Comparison of ENCODE assay signal across 1 cellular context in genomic region chr10:1100691-1101368, GRCh38.
TF ChIP-seq lines count a peak whose summit lies in the region.

No MANE protein-coding gene starts in this region.

TF ChIP-seq in WTC11, 78 proteins besides CTCF, POLR2A, EP300 and RAD21 (continued from another document):
- no peak for TF ChIP-seq ZNF532 (CRISPR knock-in tag; IDR thresholded peaks at IDR 0.05; ENCODE audit: borderline replicate concordance)
- TF ChIP-seq, protein P1, sequence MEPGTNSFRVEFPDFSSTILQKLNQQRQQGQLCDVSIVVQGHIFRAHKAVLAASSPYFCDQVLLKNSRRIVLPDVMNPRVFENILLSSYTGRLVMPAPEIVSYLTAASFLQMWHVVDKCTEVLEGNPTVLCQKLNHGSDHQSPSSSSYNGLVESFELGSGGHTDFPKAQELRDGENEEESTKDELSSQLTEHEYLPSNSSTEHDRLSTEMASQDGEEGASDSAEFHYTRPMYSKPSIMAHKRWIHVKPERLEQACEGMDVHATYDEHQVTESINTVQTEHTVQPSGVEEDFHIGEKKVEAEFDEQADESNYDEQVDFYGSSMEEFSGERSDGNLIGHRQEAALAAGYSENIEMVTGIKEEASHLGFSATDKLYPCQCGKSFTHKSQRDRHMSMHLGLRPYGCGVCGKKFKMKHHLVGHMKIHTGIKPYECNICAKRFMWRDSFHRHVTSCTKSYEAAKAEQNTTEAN (CRISPR knock-in tag; IDR thresholded peaks at IDR 0.05) = no peak
- TF ChIP-seq, protein P2, sequence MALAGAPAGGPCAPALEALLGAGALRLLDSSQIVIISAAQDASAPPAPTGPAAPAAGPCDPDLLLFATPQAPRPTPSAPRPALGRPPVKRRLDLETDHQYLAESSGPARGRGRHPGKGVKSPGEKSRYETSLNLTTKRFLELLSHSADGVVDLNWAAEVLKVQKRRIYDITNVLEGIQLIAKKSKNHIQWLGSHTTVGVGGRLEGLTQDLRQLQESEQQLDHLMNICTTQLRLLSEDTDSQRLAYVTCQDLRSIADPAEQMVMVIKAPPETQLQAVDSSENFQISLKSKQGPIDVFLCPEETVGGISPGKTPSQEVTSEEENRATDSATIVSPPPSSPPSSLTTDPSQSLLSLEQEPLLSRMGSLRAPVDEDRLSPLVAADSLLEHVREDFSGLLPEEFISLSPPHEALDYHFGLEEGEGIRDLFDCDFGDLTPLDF (CRISPR knock-in tag; IDR thresholded peaks at IDR 0.05) = no peak
- TF ChIP-seq, protein P3, sequence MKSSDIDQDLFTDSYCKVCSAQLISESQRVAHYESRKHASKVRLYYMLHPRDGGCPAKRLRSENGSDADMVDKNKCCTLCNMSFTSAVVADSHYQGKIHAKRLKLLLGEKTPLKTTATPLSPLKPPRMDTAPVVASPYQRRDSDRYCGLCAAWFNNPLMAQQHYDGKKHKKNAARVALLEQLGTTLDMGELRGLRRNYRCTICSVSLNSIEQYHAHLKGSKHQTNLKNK (CRISPR knock-in tag; IDR thresholded peaks at IDR 0.05) = no peak
- TF ChIP-seq, protein P4, sequence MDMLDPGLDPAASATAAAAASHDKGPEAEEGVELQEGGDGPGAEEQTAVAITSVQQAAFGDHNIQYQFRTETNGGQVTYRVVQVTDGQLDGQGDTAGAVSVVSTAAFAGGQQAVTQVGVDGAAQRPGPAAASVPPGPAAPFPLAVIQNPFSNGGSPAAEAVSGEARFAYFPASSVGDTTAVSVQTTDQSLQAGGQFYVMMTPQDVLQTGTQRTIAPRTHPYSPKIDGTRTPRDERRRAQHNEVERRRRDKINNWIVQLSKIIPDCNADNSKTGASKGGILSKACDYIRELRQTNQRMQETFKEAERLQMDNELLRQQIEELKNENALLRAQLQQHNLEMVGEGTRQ (CRISPR knock-in tag; IDR thresholded peaks at IDR 0.05) = no peak
- no peak for TF ChIP-seq FOXK1 (CRISPR knock-in tag; IDR thresholded peaks at IDR 0.05)
- TF ChIP-seq CREM (CRISPR knock-in tag; IDR thresholded peaks at IDR 0.05) = no peak
- no peak for TF ChIP-seq PREB (CRISPR knock-in tag; IDR thresholded peaks at IDR 0.05; ENCODE audit: borderline replicate concordance)
- TF ChIP-seq SMAD3 (CRISPR knock-in tag; IDR thresholded peaks at IDR 0.05; ENCODE audit: borderline replicate concordance) = no peak
- no peak for TF ChIP-seq ERG (CRISPR knock-in tag; IDR thresholded peaks at IDR 0.05)
- TF ChIP-seq TEAD1 (CRISPR knock-in tag; IDR thresholded peaks at IDR 0.05) = no peak
- TF ChIP-seq, protein P5, sequence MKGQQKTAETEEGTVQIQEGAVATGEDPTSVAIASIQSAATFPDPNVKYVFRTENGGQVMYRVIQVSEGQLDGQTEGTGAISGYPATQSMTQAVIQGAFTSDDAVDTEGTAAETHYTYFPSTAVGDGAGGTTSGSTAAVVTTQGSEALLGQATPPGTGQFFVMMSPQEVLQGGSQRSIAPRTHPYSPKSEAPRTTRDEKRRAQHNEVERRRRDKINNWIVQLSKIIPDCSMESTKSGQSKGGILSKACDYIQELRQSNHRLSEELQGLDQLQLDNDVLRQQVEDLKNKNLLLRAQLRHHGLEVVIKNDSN (CRISPR knock-in tag; IDR thresholded peaks at IDR 0.05) = no peak
- TF ChIP-seq JUN (CRISPR knock-in tag; IDR thresholded peaks at IDR 0.05) = no peak
- TF ChIP-seq, protein P6, sequence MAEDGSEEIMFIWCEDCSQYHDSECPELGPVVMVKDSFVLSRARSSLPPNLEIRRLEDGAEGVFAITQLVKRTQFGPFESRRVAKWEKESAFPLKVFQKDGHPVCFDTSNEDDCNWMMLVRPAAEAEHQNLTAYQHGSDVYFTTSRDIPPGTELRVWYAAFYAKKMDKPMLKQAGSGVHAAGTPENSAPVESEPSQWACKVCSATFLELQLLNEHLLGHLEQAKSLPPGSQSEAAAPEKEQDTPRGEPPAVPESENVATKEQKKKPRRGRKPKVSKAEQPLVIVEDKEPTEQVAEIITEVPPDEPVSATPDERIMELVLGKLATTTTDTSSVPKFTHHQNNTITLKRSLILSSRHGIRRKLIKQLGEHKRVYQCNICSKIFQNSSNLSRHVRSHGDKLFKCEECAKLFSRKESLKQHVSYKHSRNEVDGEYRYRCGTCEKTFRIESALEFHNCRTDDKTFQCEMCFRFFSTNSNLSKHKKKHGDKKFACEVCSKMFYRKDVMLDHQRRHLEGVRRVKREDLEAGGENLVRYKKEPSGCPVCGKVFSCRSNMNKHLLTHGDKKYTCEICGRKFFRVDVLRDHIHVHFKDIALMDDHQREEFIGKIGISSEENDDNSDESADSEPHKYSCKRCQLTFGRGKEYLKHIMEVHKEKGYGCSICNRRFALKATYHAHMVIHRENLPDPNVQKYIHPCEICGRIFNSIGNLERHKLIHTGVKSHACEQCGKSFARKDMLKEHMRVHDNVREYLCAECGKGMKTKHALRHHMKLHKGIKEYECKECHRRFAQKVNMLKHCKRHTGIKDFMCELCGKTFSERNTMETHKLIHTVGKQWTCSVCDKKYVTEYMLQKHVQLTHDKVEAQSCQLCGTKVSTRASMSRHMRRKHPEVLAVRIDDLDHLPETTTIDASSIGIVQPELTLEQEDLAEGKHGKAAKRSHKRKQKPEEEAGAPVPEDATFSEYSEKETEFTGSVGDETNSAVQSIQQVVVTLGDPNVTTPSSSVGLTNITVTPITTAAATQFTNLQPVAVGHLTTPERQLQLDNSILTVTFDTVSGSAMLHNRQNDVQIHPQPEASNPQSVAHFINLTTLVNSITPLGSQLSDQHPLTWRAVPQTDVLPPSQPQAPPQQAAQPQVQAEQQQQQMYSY (CRISPR knock-in tag; IDR thresholded peaks at IDR 0.05) = no peak
- TF ChIP-seq ZNF138 (CRISPR knock-in tag; conservative IDR thresholded peaks at IDR 0.05) = no peak
